In genomic region chr19:54654447-54655321, GRCh38 we compare ENCODE assay signal across 26 cellular contexts. TPM values are rescaled to one million over a fixed set of nuclear protein-coding genes. Genes with fewer than 3 reads are reported as not detected.
DNase-seq lines count a peak whose midpoint lies in the region; ATAC-seq, FAIRE-seq and TF ChIP-seq lines count a peak whose summit lies in the region.
"Had no signal": no experiment of that assay in that cellular context is flagged by ENCODE, and none has a peak within 500 bp of the region (broad histone marks: within the 10 kb centered on the region; RNA-seq: fewer than 3 reads in every experiment).

No MANE protein-coding gene starts in this region.

- no peaks in the 10 kb centered on the region for H3K4me1 ChIP-seq in mucosa of descending colon (ENCODE audit: low read depth)
- no peaks in the 10 kb centered on the region for H3K4me1 ChIP-seq in lower lobe of right lung
- H3K4me1 ChIP-seq: foreskin keratinocyte, HAP-1 had no signal

- H3K36me3 ChIP-seq in mucosa of descending colon (ENCODE audit: low read depth): no peaks in the 10 kb centered on the region
- no peaks in the 10 kb centered on the region for H3K36me3 ChIP-seq in lower lobe of right lung
- H3K36me3 ChIP-seq: HAP-1, WERI-Rb-1 had no signal

- ATAC-seq in mucosa of descending colon: peak; percentile 24
- ATAC-seq in lower lobe of right lung: no peak
- ATAC-seq: foreskin keratinocyte had no signal

- peaks cover 6 to 12% (median 10%) of the 10 kb centered on the region in 3 donors for H3K27me3 Mint-ChIP-seq in CD14-positive monocyte (ENCODE audit: low read depth in 3 of 3)

- H3K27me3 ChIP-seq in lower lobe of right lung (ENCODE audit: low read depth): peaks cover 4% of the 10 kb centered on the region
- H3K27me3 ChIP-seq: foreskin keratinocyte had no signal

- H3K4me1 Mint-ChIP-seq in CD14-positive monocyte: peaks cover 33% of the 10 kb centered on the region
- H3K4me1 Mint-ChIP-seq: activated naive CD8-positive, alpha-beta T cell treated with anti-CD3 and anti-CD28 coated beads, Interleukin-2, amount 10 ng/mL, durations not matched to agents 7 days and 5 days; CD8-positive, alpha-beta memory T cell had no signal

- peak overlapping the region in 5 of 7 donors; percentile 1 to 50 (median 43) for H3K27ac Mint-ChIP-seq in CD14-positive monocyte
- H3K27ac Mint-ChIP-seq: activated naive CD8-positive, alpha-beta T cell treated with anti-CD3 and anti-CD28 coated beads, Interleukin-2, amount 10 ng/mL, durations not matched to agents 7 days and 5 days; activated T-helper 2 cell treated with anti-CD3 and anti-CD28 coated beads, Interferon-gamma antibody, Interleukin-2, Interleukin-4, amounts not matched to agents 10 μg/mL and 5 μg/mL and 100 μg/mL, durations not matched to agents 14 hours and 24 hours and 36 hours; CD8-positive, alpha-beta memory T cell had no signal

- TF ChIP-seq CTCF in CD14-positive monocyte (IDR thresholded peaks at IDR 0.05) (no peak), mucosa of descending colon (IDR thresholded peaks at IDR 0.05) (no peak), lower lobe of right lung (IDR thresholded peaks at IDR 0.05) (no peak)

- intact Hi-C loops in CD14-positive monocyte (cut with micrococcal nuclease) (loop anchor here in 1 of 2 donors (2.0 kb wide), 2 partner anchors 22 to 262 kb away; no protein-coding TSS in a partner anchor), mucosa of descending colon (cut with DNase I, micrococcal nuclease) (no loop called here), lower lobe of right lung (cut with DNase I) (no loop called here)

- H3K4me3 ChIP-seq in mucosa of descending colon (no peak overlapping the region), lower lobe of right lung (no peak overlapping the region)
- H3K4me3 ChIP-seq: HAP-1 had no signal

- no peak overlapping the region for H3K27ac ChIP-seq in lower lobe of right lung
- H3K27ac ChIP-seq: foreskin keratinocyte, WERI-Rb-1 had no signal

- H3K9me3 Mint-ChIP-seq in CD14-positive monocyte: peaks cover 0 to 3% (median 1%) of the 10 kb centered on the region in 7 donors
- H3K9me3 Mint-ChIP-seq: activated naive CD8-positive, alpha-beta T cell treated with anti-CD3 and anti-CD28 coated beads, Interleukin-2, amount 10 ng/mL, durations not matched to agents 7 days and 5 days; activated T-helper 2 cell treated with anti-CD3 and anti-CD28 coated beads, Interferon-gamma antibody, Interleukin-2, Interleukin-4, amounts not matched to agents 10 μg/mL and 5 μg/mL and 100 μg/mL, durations not matched to agents 14 hours and 24 hours and 36 hours; CD8-positive, alpha-beta memory T cell had no signal

- peaks cover 6 to 7% of the 10 kb centered on the region in 2 donors for H3K36me3 Mint-ChIP-seq in CD14-positive monocyte
- H3K36me3 Mint-ChIP-seq: activated naive CD8-positive, alpha-beta T cell treated with anti-CD3 and anti-CD28 coated beads, Interleukin-2, amount 10 ng/mL, durations not matched to agents 7 days and 5 days; CD8-positive, alpha-beta memory T cell had no signal

- DNase-seq in CD14-positive monocyte (ENCODE audit: low spot score): peak; percentile 49
- no peak for DNase-seq in GM18507 (ENCODE audit: extremely low spot score, insufficient read length, low read depth)
- DNase-seq in SHP77 (lab: John Stamatoyannopoulos, UW): peak; percentile 24 to 46
- DNase-seq in mucosa of descending colon: no peak
- DNase-seq in lower lobe of right lung: no peak
- DNase-seq in NCI-H345 treated with DMSO at 0.1 percent for 48 hours (lab: John Stamatoyannopoulos, UW; ENCODE audit: unreplicated experiment): no peak
- DNase-seq in DMS153 treated with DMSO at 0.1 percent for 48 hours (lab: John Stamatoyannopoulos, UW; ENCODE audit: unreplicated experiment): no peak
- DNase-seq: activated CD8-positive, alpha-beta memory T cell treated with anti-CD3 and anti-CD28 coated beads, Interleukin-2, amount 50 U/mL, for 4 hours; activated naive CD8-positive, alpha-beta T cell treated with anti-CD3 and anti-CD28 coated beads, Interleukin-2, amount 10 ng/mL, durations not matched to agents 7 days and 5 days; CD8-positive, alpha-beta memory T cell; cerebellar nuclear complex; effector CD8-positive, alpha-beta T cell; foreskin keratinocyte; hypothalamus; NCI-H1092 treated with DMSO at 0.1 percent for 48 hours; NCI-H2029; NK-92 treated with Interleukin-12 subunit alpha and Interleukin-12 subunit beta, amount 100 ng/mL, for 24 hours; SK-N-SH; stimulated activated CD8-positive, alpha-beta memory T cell treated with anti-CD3 and anti-CD28 coated beads, Interleukin-4, amount 100 ng/mL, for 48 hours; WERI-Rb-1 had no signal

- FAIRE-seq in GM18507 (lab: Jason Lieb, UNC): peak; percentile 59
- FAIRE-seq: islet of Langerhans had no signal

- no peaks in the 10 kb centered on the region for H3K9me3 ChIP-seq in mucosa of descending colon
- H3K9me3 ChIP-seq in lower lobe of right lung: no peaks in the 10 kb centered on the region
- H3K9me3 ChIP-seq: HAP-1, SK-N-SH had no signal

- peak overlapping the region in 1 of 2 donors; percentile 23 for H3K4me3 Mint-ChIP-seq in CD14-positive monocyte
- H3K4me3 Mint-ChIP-seq: activated naive CD8-positive, alpha-beta T cell treated with anti-CD3 and anti-CD28 coated beads, Interleukin-2, amount 10 ng/mL, durations not matched to agents 7 days and 5 days; CD8-positive, alpha-beta memory T cell had no signal

RNA-seq across cellular contexts. Expression of gene LILRB4, which starts 8.1 kb away (rescaled TPM):
- 10 to 100 TPM; 35.8 to 58.0 TPM for polyA plus RNA-seq in CD14-positive monocyte
- total RNA-seq in mucosa of descending colon: 1 to 10 TPM; 3.0 to 8.7 (median 6.4) TPM
- 43.7 TPM for total RNA-seq in lower lobe of right lung
- total RNA-seq: foreskin keratinocyte, NCI-H460, RPMI7951 had no signal
- polyA plus RNA-seq: CD8-positive, alpha-beta memory T cell; foreskin keratinocyte; neural cell; SK-N-SH had no signal

RNA-seq across cellular contexts. Expression of gene LILRB1, which starts 24.4 kb away (rescaled TPM):
- polyA plus RNA-seq in CD14-positive monocyte: 10 to 100 TPM; 27.2 to 60.6 TPM
- total RNA-seq in mucosa of descending colon (10 to 100 TPM in 1 of 3 donors, 1 to 10 TPM in 2; 2.6 to 10.7 (median 4.9) TPM), lower lobe of right lung (43.3 TPM)
- total RNA-seq: activated T-helper 2 cell treated with anti-CD3 and anti-CD28 coated beads, Interferon-gamma antibody, Interleukin-2, Interleukin-4, amounts not matched to agents 10 μg/mL and 5 μg/mL and 100 μg/mL, durations not matched to agents 14 hours and 24 hours and 36 hours; foreskin keratinocyte; NCI-H460; RPMI7951 had no signal
- polyA plus RNA-seq: foreskin keratinocyte, neural cell, SK-N-SH had no signal

Comparison
In these comparisons a context has a peak if more than half of its experiments do, and no peak if none do; other contexts are left out.
1. DNase-seq: peak in CD14-positive monocyte (single experiment) and SHP77 (2 of 2); none in GM18507 (single experiment), mucosa of descending colon (0 of 3), lower lobe of right lung (single experiment), NCI-H345 treated with DMSO at 0.1 percent for 48 hours (single experiment) and DMS153 treated with DMSO at 0.1 percent for 48 hours (single experiment).